Comparison of ENCODE assay signal across 19 cellular contexts in genomic region chr9:123417289-123418051, GRCh38.
"Had no signal": no experiment of that assay in that cellular context is flagged by ENCODE, and none has a peak within 500 bp of the region (broad histone marks: within the 10 kb centered on the region; RNA-seq: fewer than 3 reads in every experiment).

No MANE protein-coding gene starts in this region.

- FAIRE-seq: keratinocyte had no signal

- H3K79me2 ChIP-seq: hepatocyte had no signal

- ATAC-seq: body of pancreas; left ventricle myocardium superior; naive thymus-derived CD8-positive, alpha-beta T cell had no signal

- H3K27ac ChIP-seq: body of pancreas, colonic mucosa, esophagus squamous epithelium, hepatocyte, skin epidermis, transverse colon had no signal

- H3K4me2 ChIP-seq: hepatocyte had no signal

- H3K4me3 ChIP-seq: body of pancreas, colonic mucosa, esophagus squamous epithelium, hepatocyte, skin epidermis, transverse colon had no signal

- H3K27me3 ChIP-seq: body of pancreas, colonic mucosa, esophagus squamous epithelium, hepatocyte, transverse colon had no signal

- DNase-seq: activated B cell treated with CpG ODN at 0.5 μM for 24 hours; activated CD4-positive, alpha-beta T cell treated with anti-CD3 and anti-CD28 coated beads, Interleukin-2, amount 10 ng/mL, durations not matched to agents 7 days and 5 days; activated CD8-positive, alpha-beta memory T cell treated with anti-CD3 and anti-CD28 coated beads for 24 hours; activated naive CD4-positive, alpha-beta T cell; caudate nucleus; colonic mucosa; esophagus squamous epithelium; left ventricle myocardium superior; retina; stimulated activated CD4-positive, alpha-beta T cell treated with anti-CD3 and anti-CD28 coated beads, Interleukin-4, amount 100 ng/mL, for 24 hours; stimulated activated naive CD4-positive, alpha-beta T cell; substantia nigra; T-helper 2 cell; transverse colon had no signal

- H3K36me3 ChIP-seq: colonic mucosa, transverse colon had no signal

- H3K4me1 ChIP-seq: body of pancreas, colonic mucosa, esophagus squamous epithelium, transverse colon had no signal

- H3K9me3 ChIP-seq: body of pancreas, colonic mucosa, esophagus squamous epithelium, transverse colon had no signal

- H2AFZ ChIP-seq: hepatocyte had no signal
